8 cellular contexts compared by ENCODE assay signal in the genomic region with DNA sequence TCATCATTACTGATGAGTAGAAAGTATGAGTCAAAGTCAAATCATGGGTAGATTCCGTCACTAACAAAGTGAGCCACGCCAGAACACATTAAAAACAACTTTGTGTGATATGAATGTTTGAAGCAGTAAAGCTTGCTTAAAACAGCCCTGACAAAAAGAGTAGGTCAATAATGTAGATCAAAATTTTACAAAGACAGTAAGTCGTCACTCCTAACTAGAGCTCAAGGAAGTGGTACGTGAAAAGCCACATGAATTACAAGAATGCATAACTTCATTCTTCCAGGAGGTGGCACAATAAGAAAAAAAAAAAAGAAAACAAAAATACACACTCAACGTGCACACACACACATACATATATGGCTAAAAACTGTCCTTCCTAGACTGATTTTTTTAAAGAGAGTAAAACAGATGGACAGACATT.
DNase-seq lines count a peak whose midpoint lies in the region; ATAC-seq and TF ChIP-seq lines count a peak whose summit lies in the region.

No MANE protein-coding gene starts in this region.

- no peaks in the 10 kb centered on the region for H3K27me3 ChIP-seq in CD8-positive, alpha-beta memory T cell (ENCODE audit: insufficient read depth, low read length, poor library complexity, severe bottlenecking)

- peak in 2 of 5 donors; percentile 41 to 63 for DNase-seq in CD8-positive, alpha-beta memory T cell
- peak; percentile 33 for DNase-seq in NOMO-1 treated with dmso at 0.1 percent for 144 hours (lab: John Stamatoyannopoulos, UW; ENCODE audit: unreplicated experiment)
- DNase-seq in cardiac fibroblast (ENCODE audit: low read depth in 2 of 2): peak; percentile 73 to 85
- no peak for DNase-seq in nephron progenitor cell
- no peak for DNase-seq in left cardiac atrium
- no peak for DNase-seq in NCI-H1930 (lab: John Stamatoyannopoulos, UW)

- peak overlapping the region in 5 of 8 donors; percentile 14 to 82 (median 70) for H3K27ac Mint-ChIP-seq in CD8-positive, alpha-beta memory T cell
- no peak overlapping the region for H3K27ac Mint-ChIP-seq in nephron progenitor cell

- peak; percentile 75 for ATAC-seq in GM18520 (IDR thresholded peaks at IDR 0.05; ENCODE audit: unreplicated experiment)
- peak; percentile 78 for ATAC-seq in HG03039 (IDR thresholded peaks at IDR 0.05; ENCODE audit: unreplicated experiment)
- ATAC-seq in left cardiac atrium: no peak

- peak overlapping the region in 5 of 7 donors; percentile 9 to 71 (median 35) for H3K4me3 Mint-ChIP-seq in CD8-positive, alpha-beta memory T cell
- H3K4me3 Mint-ChIP-seq in nephron progenitor cell: no peak overlapping the region

- H3K36me3 Mint-ChIP-seq in CD8-positive, alpha-beta memory T cell: peaks cover 3 to 25% (median 18%) of the 10 kb centered on the region in 3 donors
- H3K36me3 Mint-ChIP-seq in nephron progenitor cell (ENCODE audit: low read depth): peaks cover 39% of the 10 kb centered on the region

- no peaks in the 10 kb centered on the region for H3K36me3 ChIP-seq in CD8-positive, alpha-beta memory T cell (ENCODE audit: insufficient read depth, low read length)

- CTCF ChIA-PET in CD8-positive, alpha-beta memory T cell (lab: Charles Lee): interaction anchor here (0.7 to 2.3 kb wide), 4 partner anchors 11 to 86 kb away, joined by 3 to 9 read pairs (median 6); partner anchors contain the start of gene HACE1

- TF ChIP-seq CTCF in cardiac fibroblast (IDR thresholded peaks at IDR 0.05; ENCODE audit: low read depth, low read length): peak; percentile 20
- peak; percentile 32 for TF ChIP-seq CTCF in nephron progenitor cell (IDR thresholded peaks at IDR 0.05)

- H3K4me3 ChIP-seq in CD8-positive, alpha-beta memory T cell (ENCODE audit: low read length): no peak overlapping the region
- no peak overlapping the region for H3K4me3 ChIP-seq in cardiac fibroblast (replicated peaks in 1 of 2; ENCODE audit: low read depth in 2 of 2, low read length in 2 of 2)

- intact Hi-C loops in left cardiac atrium (cut with DNase I): no loop called here

- H3K9me3 ChIP-seq in CD8-positive, alpha-beta memory T cell (ENCODE audit: low read length): no peaks in the 10 kb centered on the region

- H3K27ac ChIP-seq in CD8-positive, alpha-beta memory T cell (ENCODE audit: low read depth, low read length): no peak overlapping the region

- H3K27me3 Mint-ChIP-seq in CD8-positive, alpha-beta memory T cell: peaks cover 0 to 1% of the 10 kb centered on the region in 2 donors
- no peaks in the 10 kb centered on the region for H3K27me3 Mint-ChIP-seq in nephron progenitor cell (ENCODE audit: low read depth, poor library complexity)

- H3K9me3 Mint-ChIP-seq in CD8-positive, alpha-beta memory T cell: no peaks in the 10 kb centered on the region
- no peaks in the 10 kb centered on the region for H3K9me3 Mint-ChIP-seq in nephron progenitor cell

- H3K4me1 ChIP-seq in CD8-positive, alpha-beta memory T cell (ENCODE audit: insufficient read depth, low read length): peaks cover 18% of the 10 kb centered on the region

- H3K4me1 Mint-ChIP-seq in CD8-positive, alpha-beta memory T cell: peaks cover 16 to 32% (median 24%) of the 10 kb centered on the region in 3 donors
- no peaks in the 10 kb centered on the region for H3K4me1 Mint-ChIP-seq in nephron progenitor cell

- POLR2A ChIA-PET in CD8-positive, alpha-beta memory T cell (lab: Charles Lee): no interaction called here

Comparison
In these comparisons a context has a peak if more than half of its experiments do, and no peak if none do; other contexts are left out.
1. DNase-seq: peak in NOMO-1 treated with dmso at 0.1 percent for 144 hours (single experiment) and cardiac fibroblast (2 of 2); none in nephron progenitor cell (single experiment), left cardiac atrium (single experiment) and NCI-H1930 (0 of 2).
2. ATAC-seq: peak in GM18520 (single experiment) and HG03039 (single experiment); none in left cardiac atrium (0 of 2).